23 cellular contexts compared by ENCODE assay signal in the genomic region with DNA sequence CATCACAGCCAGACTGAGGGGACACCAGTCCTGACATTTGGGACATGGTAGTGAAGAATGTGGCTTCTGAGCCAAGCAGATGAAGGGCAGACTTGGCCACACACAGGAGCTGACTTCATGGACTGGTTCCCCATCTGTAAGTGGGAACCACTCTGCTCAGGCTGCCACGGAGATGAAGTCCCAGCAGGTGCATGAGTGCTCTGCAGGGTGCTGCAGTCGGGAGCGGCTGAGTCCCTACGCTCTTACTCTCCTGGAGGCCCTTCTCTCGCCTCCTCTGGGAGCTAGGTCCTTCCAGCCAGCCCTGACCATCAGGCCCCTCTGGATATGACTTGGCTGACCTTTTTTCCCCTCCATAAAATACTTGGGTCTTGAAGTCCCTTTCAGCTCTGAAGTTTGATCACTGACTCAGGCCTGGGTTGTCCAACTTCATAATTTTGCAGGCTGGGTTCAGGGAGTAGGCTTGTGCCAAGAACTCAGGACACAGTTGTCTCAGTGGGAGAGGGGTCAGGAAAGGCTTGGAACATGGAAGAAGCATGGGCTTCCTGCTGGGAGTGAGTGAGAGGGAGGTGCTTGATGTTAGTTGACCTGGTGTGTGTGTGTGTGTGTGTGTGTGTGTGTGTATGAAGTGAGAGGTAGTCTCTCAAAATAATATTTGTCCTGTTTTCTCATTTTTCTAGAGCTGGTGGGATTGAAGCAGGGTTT. TPM values are rescaled to one million over a fixed set of nuclear protein-coding genes. Genes with fewer than 3 reads are reported as not detected.
DNase-seq lines count a peak whose midpoint lies in the region; ATAC-seq, FAIRE-seq and TF ChIP-seq lines count a peak whose summit lies in the region.
"Had no signal": no experiment of that assay in that cellular context is flagged by ENCODE, and none has a peak within 500 bp of the region (broad histone marks: within the 10 kb centered on the region; RNA-seq: fewer than 3 reads in every experiment).

No MANE protein-coding gene starts in this region.

- H3K36me3 ChIP-seq in osteoblast (ENCODE audit: insufficient read depth, low read length): no peaks in the 10 kb centered on the region
- H3K36me3 ChIP-seq: cardiac muscle cell had no signal

- no peaks in the 10 kb centered on the region for H4K20me1 ChIP-seq in osteoblast (ENCODE audit: insufficient read depth, low read length)

- peaks cover 3% of the 10 kb centered on the region for H3K9me3 ChIP-seq in osteoblast (ENCODE audit: low read depth, low read length)

- no peak overlapping the region for H2AFZ ChIP-seq in osteoblast (ENCODE audit: low read length)

- FAIRE-seq in H54 (lab: Jason Lieb, UNC): no peak
- FAIRE-seq: keratinocyte had no signal

- no peak for TF ChIP-seq POLR2A in H54 (IDR thresholded peaks at IDR 0.05; ENCODE audit: low read depth, low read length)

- H3K79me2 ChIP-seq in osteoblast (ENCODE audit: insufficient read depth, low read length): no peaks in the 10 kb centered on the region

- H3K27me3 Mint-ChIP-seq in natural killer cell treated with Interleukin-12 subunit alpha and Interleukin-12 subunit beta and Interleukin-15 and Interleukin-18, amount 100 ng/mL, for 72 hours: peaks cover 13 to 20% of the 10 kb centered on the region in 2 donors
- peaks cover 39 to 60% of the 10 kb centered on the region in 2 donors for H3K27me3 Mint-ChIP-seq in natural killer cell (ENCODE audit: low read depth in 2 of 2)
- no peaks in the 10 kb centered on the region for H3K27me3 Mint-ChIP-seq in activated CD4-positive, alpha-beta memory T cell treated with anti-CD3 and anti-CD28 coated beads for 36 hours

- no peak for ATAC-seq in natural killer cell treated with Interleukin-12 subunit alpha and Interleukin-12 subunit beta and Interleukin-15 and Interleukin-18, amount 100 ng/mL, for 72 hours
- ATAC-seq in natural killer cell (no peak), HG02870 (IDR thresholded peaks at IDR 0.05; ENCODE audit: unreplicated experiment) (no peak)

- POLR2A ChIA-PET in activated CD4-positive, alpha-beta memory T cell treated with anti-CD3 and anti-CD28 coated beads for 36 hours (lab: Charles Lee): no interaction called here

- no peak overlapping the region for H3K4me2 ChIP-seq in osteoblast (ENCODE audit: insufficient read depth, low read length)

- intact Hi-C loops in natural killer cell (cut with micrococcal nuclease): no loop called here
- intact Hi-C loops in activated CD4-positive, alpha-beta memory T cell treated with anti-CD3 and anti-CD28 coated beads for 36 hours (cut with micrococcal nuclease): no loop called here

- no peak for TF ChIP-seq CTCF in natural killer cell (IDR thresholded peaks at IDR 0.05)
- TF ChIP-seq CTCF in choroid plexus epithelial cell (conservative IDR thresholded peaks at IDR 0.05; ENCODE audit: low read depth, low read length): no peak
- no peak for TF ChIP-seq CTCF in osteoblast (IDR thresholded peaks at IDR 0.05; ENCODE audit: extremely low read depth, low read depth, low read length)

- CTCF ChIA-PET in activated CD4-positive, alpha-beta memory T cell treated with anti-CD3 and anti-CD28 coated beads for 36 hours (lab: Charles Lee): interaction anchor here (1.9 to 17.8 kb wide), 2 partner anchors 8 to 197 kb away, joined by 6 to 723 read pairs; a partner anchor contains a TSS

- no peaks in the 10 kb centered on the region for H3K27me3 ChIP-seq in osteoblast (ENCODE audit: insufficient read depth, low read length)
- H3K27me3 ChIP-seq: cardiac muscle cell had no signal

- peak overlapping the region in 1 of 2 donors; percentile 38 for H3K27ac Mint-ChIP-seq in natural killer cell treated with Interleukin-12 subunit alpha and Interleukin-12 subunit beta and Interleukin-15 and Interleukin-18, amount 100 ng/mL, for 72 hours
- no peak overlapping the region for H3K27ac Mint-ChIP-seq in natural killer cell
- no peak overlapping the region for H3K27ac Mint-ChIP-seq in activated CD4-positive, alpha-beta memory T cell treated with anti-CD3 and anti-CD28 coated beads for 36 hours

- peaks cover 25% of the 10 kb centered on the region for H3K4me1 ChIP-seq in osteoblast (ENCODE audit: insufficient read depth, low read length)

- H3K36me3 Mint-ChIP-seq in natural killer cell treated with Interleukin-12 subunit alpha and Interleukin-12 subunit beta and Interleukin-15 and Interleukin-18, amount 100 ng/mL, for 72 hours: peaks cover 8% of the 10 kb centered on the region
- no peaks in the 10 kb centered on the region for H3K36me3 Mint-ChIP-seq in natural killer cell
- no peaks in the 10 kb centered on the region for H3K36me3 Mint-ChIP-seq in activated CD4-positive, alpha-beta memory T cell treated with anti-CD3 and anti-CD28 coated beads for 36 hours

- DNase-seq in natural killer cell treated with Interleukin-12 subunit alpha and Interleukin-12 subunit beta and Interleukin-15 and Interleukin-18, amount 100 ng/mL, for 72 hours (ENCODE audit: low spot score): peak; percentile 54
- DNase-seq in natural killer cell: no peak
- peak; percentile 60 for DNase-seq in choroid plexus epithelial cell (ENCODE audit: low read depth)
- peak; percentile 55 for DNase-seq in osteoblast (ENCODE audit: insufficient read length, low spot score, missing footprints)
- DNase-seq in activated CD4-positive, alpha-beta memory T cell treated with anti-CD3 and anti-CD28 coated beads for 36 hours: no peak
- no peak for DNase-seq in H54 (ENCODE audit: insufficient read length, low spot score)
- DNase-seq: activated gamma-delta T cell, amygdala, Calu3, erythroblast, foreskin melanocyte, hippocampal formation, Karpas-422, NCI-H1092, NCI-H2107, NCI-H526 had no signal

- no peak overlapping the region for H3K4me3 ChIP-seq in choroid plexus epithelial cell (ENCODE audit: low read depth, low read length)
- no peak overlapping the region for H3K4me3 ChIP-seq in osteoblast (ENCODE audit: insufficient read depth, low read length)
- H3K4me3 ChIP-seq: cardiac muscle cell had no signal

- H3K4me1 Mint-ChIP-seq in natural killer cell treated with Interleukin-12 subunit alpha and Interleukin-12 subunit beta and Interleukin-15 and Interleukin-18, amount 100 ng/mL, for 72 hours (ENCODE audit: low read depth in 2 of 2): peaks cover 26 to 42% of the 10 kb centered on the region in 2 donors
- H3K4me1 Mint-ChIP-seq in natural killer cell: peaks cover 32 to 38% of the 10 kb centered on the region in 2 donors
- peaks cover 15% of the 10 kb centered on the region for H3K4me1 Mint-ChIP-seq in activated CD4-positive, alpha-beta memory T cell treated with anti-CD3 and anti-CD28 coated beads for 36 hours (ENCODE audit: low read depth)

- H3K27ac ChIP-seq in osteoblast (ENCODE audit: low read depth, low read length): no peak overlapping the region
- H3K27ac ChIP-seq: cardiac muscle cell had no signal

- no peaks in the 10 kb centered on the region for H3K9me3 Mint-ChIP-seq in natural killer cell treated with Interleukin-12 subunit alpha and Interleukin-12 subunit beta and Interleukin-15 and Interleukin-18, amount 100 ng/mL, for 72 hours
- no peaks in the 10 kb centered on the region for H3K9me3 Mint-ChIP-seq in natural killer cell
- H3K9me3 Mint-ChIP-seq in activated CD4-positive, alpha-beta memory T cell treated with anti-CD3 and anti-CD28 coated beads for 36 hours: peaks cover 9% of the 10 kb centered on the region

- H3K4me3 Mint-ChIP-seq in natural killer cell treated with Interleukin-12 subunit alpha and Interleukin-12 subunit beta and Interleukin-15 and Interleukin-18, amount 100 ng/mL, for 72 hours: no peak overlapping the region
- no peak overlapping the region for H3K4me3 Mint-ChIP-seq in natural killer cell
- no peak overlapping the region for H3K4me3 Mint-ChIP-seq in activated CD4-positive, alpha-beta memory T cell treated with anti-CD3 and anti-CD28 coated beads for 36 hours
- H3K4me3 Mint-ChIP-seq: neural crest cell had no signal

RNA-seq across cellular contexts. Expression of a gene that starts 21.0 kb away (rescaled TPM):
- not detected for total RNA-seq in natural killer cell treated with Interleukin-12 subunit alpha and Interleukin-12 subunit beta and Interleukin-15 and Interleukin-18, amount 100 ng/mL, for 72 hours
- under 1 TPM in 1 of 3 donors, not detected in 2; 0.47 TPM for total RNA-seq in natural killer cell
- total RNA-seq in osteoblast: not detected in 2 replicates
- not detected for total RNA-seq in activated CD4-positive, alpha-beta memory T cell treated with anti-CD3 and anti-CD28 coated beads for 36 hours
- total RNA-seq: cardiac muscle cell, neural crest cell, OCI-LY7, SK-MEL-5 had no signal

RNA-seq across cellular contexts. Expression of a gene that starts 43.9 kb away (rescaled TPM):
- total RNA-seq in natural killer cell treated with Interleukin-12 subunit alpha and Interleukin-12 subunit beta and Interleukin-15 and Interleukin-18, amount 100 ng/mL, for 72 hours: 1 to 10 TPM; 2.3 to 4.0 TPM
- 1 to 10 TPM; 1.7 to 3.0 (median 3.0) TPM for total RNA-seq in natural killer cell
- total RNA-seq in osteoblast: 49.9 and 50.1 TPM in 2 replicates
- total RNA-seq in activated CD4-positive, alpha-beta memory T cell treated with anti-CD3 and anti-CD28 coated beads for 36 hours: 1 to 10 TPM; 1.6 to 2.1 TPM
- total RNA-seq: HT-29, OCI-LY7 had no signal

Comparison
In these comparisons a context has a peak if more than half of its experiments do, and no peak if none do; other contexts are left out.
1. DNase-seq: peak in natural killer cell treated with Interleukin-12 subunit alpha and Interleukin-12 subunit beta and Interleukin-15 and Interleukin-18, amount 100 ng/mL, for 72 hours (single experiment), choroid plexus epithelial cell (single experiment) and osteoblast (single experiment); none in natural killer cell (single experiment), activated CD4-positive, alpha-beta memory T cell treated with anti-CD3 and anti-CD28 coated beads for 36 hours (single experiment) and H54 (single experiment).
2. RNA of a gene that starts 43.9 kb away (total RNA-seq): 49.9 to 50.1 TPM in osteoblast; 2.3 to 4.0 TPM in natural killer cell treated with Interleukin-12 subunit alpha and Interleukin-12 subunit beta and Interleukin-15 and Interleukin-18, amount 100 ng/mL, for 72 hours, 1.7 to 3.0 TPM in natural killer cell and 1.6 to 2.1 TPM in activated CD4-positive, alpha-beta memory T cell treated with anti-CD3 and anti-CD28 coated beads for 36 hours; every median in the first group is over 10 times any median in the second.